ENCODE assay signal across 13 cellular contexts in genomic region chr1:220326578-220326977, GRCh38. TPM values are rescaled to one million over a fixed set of nuclear protein-coding genes. Genes with fewer than 3 reads are reported as not detected.
DNase-seq lines count a peak whose midpoint lies in the region; ATAC-seq, FAIRE-seq and TF ChIP-seq lines count a peak whose summit lies in the region.
"Had no signal": no experiment of that assay in that cellular context is flagged by ENCODE, and none has a peak within 500 bp of the region (broad histone marks: within the 10 kb centered on the region; RNA-seq: fewer than 3 reads in every experiment).

No MANE protein-coding gene starts in this region.

- H3K27me3 Mint-ChIP-seq in activated naive CD8-positive, alpha-beta T cell treated with anti-CD3 and anti-CD28 coated beads, Interleukin-2, amount 50 U/mL, for 24 hours, result peaks cover 7% of the 10 kb centered on the region

- H3K4me1 ChIP-seq in adipocyte (ENCODE audit: control insufficient read depth, insufficient read depth, low read length), result peaks cover 7% of the 10 kb centered on the region
- H3K4me1 ChIP-seq in keratinocyte (ENCODE audit: control insufficient read depth, extremely low read depth, insufficient read depth, low read length), result peaks cover 3% of the 10 kb centered on the region
- H3K4me1 ChIP-seq: colonic mucosa had no signal

- H3K4me3 Mint-ChIP-seq in activated naive CD8-positive, alpha-beta T cell treated with anti-CD3 and anti-CD28 coated beads, Interleukin-2, amount 50 U/mL, for 24 hours, result no peak overlapping the region
- H3K4me3 Mint-ChIP-seq: activated naive CD8-positive, alpha-beta T cell had no signal

- ATAC-seq in activated naive CD8-positive, alpha-beta T cell treated with anti-CD3 and anti-CD28 coated beads, Interleukin-2, amount 50 U/mL, for 24 hours, result no peak

- dilution Hi-C loops in keratinocyte (cut with MboI; ENCODE audit: extremely low pct_ligation_motif_present, low sequenced_read_pairs), result no loop called here

- no peaks in the 10 kb centered on the region for H3K9me3 Mint-ChIP-seq in activated naive CD8-positive, alpha-beta T cell treated with anti-CD3 and anti-CD28 coated beads, Interleukin-2, amount 50 U/mL, for 24 hours

- peak overlapping the region; percentile 2 for H3K4me2 ChIP-seq in keratinocyte (ENCODE audit: control insufficient read depth, extremely low read depth, insufficient read depth, low read depth, low read length)

- H3K27ac Mint-ChIP-seq in activated naive CD8-positive, alpha-beta T cell treated with anti-CD3 and anti-CD28 coated beads, Interleukin-2, amount 50 U/mL, for 24 hours, result no peak overlapping the region
- H3K27ac Mint-ChIP-seq: activated naive CD8-positive, alpha-beta T cell had no signal

- FAIRE-seq in keratinocyte (lab: Jason Lieb, UNC), result no peak
- no peak for FAIRE-seq in frontal cortex (lab: Jason Lieb, UNC)
- FAIRE-seq: D721Med had no signal

- H3K9me3 ChIP-seq in adipocyte (ENCODE audit: control insufficient read depth, low read length) (no peaks in the 10 kb centered on the region), keratinocyte (ENCODE audit: control insufficient read depth, low read depth, low read length) (no peaks in the 10 kb centered on the region)
- H3K9me3 ChIP-seq: colonic mucosa had no signal

- H3K27me3 ChIP-seq in adipocyte (replicated peaks; ENCODE audit: control insufficient read depth, insufficient read depth, low read length) (peaks cover 6% of the 10 kb centered on the region), keratinocyte (ENCODE audit: control insufficient read depth, extremely low read depth, insufficient read depth, low read length) (no peaks in the 10 kb centered on the region)
- H3K27me3 ChIP-seq: colonic mucosa had no signal

- no peaks in the 10 kb centered on the region for H3K36me3 ChIP-seq in adipocyte (ENCODE audit: control insufficient read depth, insufficient read depth, low read length, severe bottlenecking)
- H3K36me3 ChIP-seq in keratinocyte (ENCODE audit: control insufficient read depth in 2 of 2, extremely low read depth in 1 of 2, insufficient read depth in 2 of 2, low read length in 2 of 2), result no peaks in the 10 kb centered on the region
- H3K36me3 ChIP-seq: colonic mucosa had no signal

- in situ Hi-C loops in GM13977 (cut with MboI; ENCODE audit: low pct_unique_long_range_greater_than_20kb, low sequenced_read_pairs, unreplicated experiment), result no loop called here

- H2AFZ ChIP-seq in keratinocyte (ENCODE audit: control insufficient read depth, low read length), result no peak overlapping the region

- no peaks in the 10 kb centered on the region for H3K79me2 ChIP-seq in keratinocyte (ENCODE audit: control insufficient read depth, insufficient read depth, low read length)

- H4K20me1 ChIP-seq in keratinocyte (ENCODE audit: control insufficient read depth, extremely low read depth, insufficient read depth, low read length), result no peaks in the 10 kb centered on the region

- no peaks in the 10 kb centered on the region for H3K4me1 Mint-ChIP-seq in activated naive CD8-positive, alpha-beta T cell treated with anti-CD3 and anti-CD28 coated beads, Interleukin-2, amount 50 U/mL, for 24 hours

- H3K27ac ChIP-seq in keratinocyte (ENCODE audit: control insufficient read depth, insufficient read depth, low read length), result no peak overlapping the region
- H3K27ac ChIP-seq: colonic mucosa had no signal

- H3K36me3 Mint-ChIP-seq in activated naive CD8-positive, alpha-beta T cell treated with anti-CD3 and anti-CD28 coated beads, Interleukin-2, amount 50 U/mL, for 24 hours (ENCODE audit: low read depth), result no peaks in the 10 kb centered on the region
- H3K36me3 Mint-ChIP-seq: activated naive CD8-positive, alpha-beta T cell had no signal

- H3K4me3 ChIP-seq in adipocyte (ENCODE audit: low read length) (no peak overlapping the region), keratinocyte (ENCODE audit: control insufficient read depth in 2 of 3, extremely low read depth in 1 of 3, insufficient read depth in 2 of 3, low read depth in 1 of 3, low read length in 3 of 3) (no peak overlapping the region)
- H3K4me3 ChIP-seq: colonic mucosa had no signal

- TF ChIP-seq CTCF in keratinocyte (optimal IDR thresholded peaks at IDR 0.05 in 1 of 3, IDR thresholded peaks at IDR 0.05 in 1 of 3, conservative IDR thresholded peaks at IDR 0.05 in 1 of 3; ENCODE audit: extremely low read depth in 1 of 3, insufficient read depth in 2 of 3, low read length in 3 of 3), result no peak
- no peak for TF ChIP-seq CTCF in GM13977 (IDR thresholded peaks at IDR 0.05; ENCODE audit: extremely low read depth, insufficient read depth, missing control alignments)

- H3K9ac ChIP-seq in adipocyte (ENCODE audit: low read length), result no peak overlapping the region
- no peak overlapping the region for H3K9ac ChIP-seq in keratinocyte (ENCODE audit: control insufficient read depth, extremely low read depth, insufficient read depth, low read length)

- no peaks in the 10 kb centered on the region for H3K9me1 ChIP-seq in keratinocyte (ENCODE audit: control insufficient read depth, extremely low read depth, insufficient read depth, low read length)

- DNase-seq in Daoy (ENCODE audit: low read depth) (peak; percentile 10), HS-5 (ENCODE audit: low read depth) (peak; percentile 44), adipocyte (ENCODE audit: low read depth) (peak; percentile 57), keratinocyte (ENCODE audit: low read depth, low spot score) (peak; percentile 23), COR-L47 (lab: John Stamatoyannopoulos, UW) (no peak), frontal cortex (ENCODE audit: low spot score in 2 of 2) (no peak), GM13977 (ENCODE audit: low spot score) (no peak)
- DNase-seq in activated naive CD8-positive, alpha-beta T cell treated with anti-CD3 and anti-CD28 coated beads, Interleukin-2, amount 50 U/mL, for 24 hours, result no peak
- DNase-seq: colonic mucosa; NCI-H1105; stimulated activated CD4-positive, alpha-beta T cell treated with anti-CD3 and anti-CD28 coated beads, Interleukin-12 subunit alpha, Interleukin-12 subunit beta, amount 100 ng/mL, for 4 hours had no signal

RNA-seq across cellular contexts. Expression of gene RAB3GAP2, which starts 54.3 kb away (rescaled TPM):
- 26.3 and 28.8 TPM in 2 replicates for total RNA-seq in Daoy (2014; rRNA removed; shearing (Covaris generic))
- 23.3 to 44.4 TPM (median 43.8 TPM) in 3 replicates for polyA plus RNA-seq in keratinocyte
- polyA plus RNA-seq in keratinocyte (2011; ENCODE audit: low read depth), result 10.7 TPM
- 11.8 and 28.3 TPM in 2 replicates for polyA plus RNA-seq in keratinocyte (2011; cell fraction: cytosol; rRNA removed)
- polyA plus RNA-seq in keratinocyte (2011; cell fraction: nucleus; rRNA removed), result 56.6 and 64.5 TPM in 2 replicates
- 12.9 and 25.0 TPM in 2 replicates for polyA plus RNA-seq in keratinocyte (2012; ENCODE audit: low replicate concordance)
- 35.6 to 159 TPM (median 115 TPM) in 3 replicates for polyA minus RNA-seq in keratinocyte
- 22.8 TPM for polyA minus RNA-seq in keratinocyte (2011; cell fraction: cytosol; rRNA and poly(A)+ RNA removed)
- polyA minus RNA-seq in keratinocyte (2011; cell fraction: nucleus; rRNA and poly(A)+ RNA removed), result 37.8 and 125 TPM in 2 replicates
- 33.0 TPM for total RNA-seq in frontal cortex

Comparison
In these comparisons a context has a peak if more than half of its experiments do, and no peak if none do; other contexts are left out.
1. DNase-seq: peak in Daoy (single experiment), HS-5 (single experiment), adipocyte (single experiment) and keratinocyte (single experiment); none in COR-L47 (single experiment), activated naive CD8-positive, alpha-beta T cell treated with anti-CD3 and anti-CD28 coated beads, Interleukin-2, amount 50 U/mL, for 24 hours (single experiment), frontal cortex (0 of 2) and GM13977 (single experiment).